Comparison of ENCODE assay signal across 27 cellular contexts in the genomic region with DNA sequence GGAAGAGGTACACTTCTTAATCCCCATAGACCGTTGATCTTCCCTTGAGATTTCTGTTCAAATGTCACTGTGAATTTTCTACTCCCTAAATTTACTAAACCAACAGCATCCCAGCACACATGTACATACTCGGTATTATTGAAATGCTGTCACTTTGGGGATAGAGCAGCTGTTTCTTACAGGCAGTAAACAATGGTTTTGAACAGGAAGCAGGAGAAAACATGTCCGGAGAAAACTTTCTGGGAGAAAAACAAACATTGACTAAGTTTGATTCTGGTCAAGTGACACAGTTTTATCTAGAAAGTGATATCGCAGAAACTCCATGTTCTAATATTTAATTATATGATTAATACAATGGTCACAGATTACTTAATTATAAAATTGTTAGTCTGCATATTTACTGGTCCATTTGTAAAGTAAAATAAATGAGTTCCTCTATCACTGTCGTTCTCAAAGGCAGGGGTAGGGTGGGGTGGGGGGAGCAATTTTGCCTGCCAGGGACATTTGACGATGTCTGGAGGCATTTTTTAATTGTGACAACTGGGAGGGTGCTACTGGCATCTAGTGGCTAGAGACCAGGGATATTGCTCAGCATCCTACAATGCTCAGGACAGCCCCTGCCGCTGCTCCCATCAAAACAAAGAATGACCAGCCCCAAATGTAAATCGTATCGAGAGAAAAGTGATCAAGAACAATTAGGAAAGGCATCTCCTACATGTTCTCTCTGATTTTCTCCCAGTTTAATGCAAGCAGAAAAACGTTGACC. TPM values are rescaled to one million over a fixed set of nuclear protein-coding genes. Genes with fewer than 3 reads are reported as not detected.
DNase-seq lines count a peak whose midpoint lies in the region; ATAC-seq and TF ChIP-seq lines count a peak whose summit lies in the region.
"Had no signal": no experiment of that assay in that cellular context is flagged by ENCODE, and none has a peak within 500 bp of the region (broad histone marks: within the 10 kb centered on the region; RNA-seq: fewer than 3 reads in every experiment).

No MANE protein-coding gene starts in this region.

- no peaks in the 10 kb centered on the region for H3K36me3 ChIP-seq in mucosa of descending colon (ENCODE audit: low read depth)
- H3K36me3 ChIP-seq: HAP-1, SJCRH30, spleen, thyroid gland had no signal

- intact Hi-C loops in mucosa of descending colon (cut with DNase I, micrococcal nuclease) = no loop called here

- H3K4me3 ChIP-seq in choroid plexus epithelial cell (ENCODE audit: low read depth, low read length) (no peak overlapping the region), mucosa of descending colon (no peak overlapping the region)
- H3K4me3 ChIP-seq: coronary artery, HAP-1, SJCRH30, spleen, thyroid gland had no signal

- peak; percentile 15 for DNase-seq in EH (ENCODE audit: low read depth)
- DNase-seq in M059J (ENCODE audit: low read depth) = peak; percentile 37
- no peak for DNase-seq in choroid plexus epithelial cell (ENCODE audit: low read depth)
- DNase-seq in mucosa of descending colon = no peak
- DNase-seq in NCI-H1105 treated with DMSO at 0.1 percent for 48 hours (lab: John Stamatoyannopoulos, UW) = no peak
- no peak for DNase-seq in NCI-H526 treated with DMSO at 0.1 percent for 48 hours (lab: John Stamatoyannopoulos, UW)
- DNase-seq in stimulated activated CD4-positive, alpha-beta T cell treated with anti-CD3 and anti-CD28 coated beads, Interleukin-2, amount 100 ng/mL, for 24 hours = no peak
- DNase-seq: activated CD4-positive, alpha-beta memory T cell treated with anti-CD3 and anti-CD28 coated beads for 36 hours; activated effector memory CD4-positive, alpha-beta T cell treated with Interleukin-2 at 50 U/mL for 16 hours; CD4-positive, alpha-beta T cell; DMS 273 treated with DMSO at 0.1 percent for 48 hours; NCI-H1048; NCI-H2029; NCI-H226; SJCRH30; spleen; stimulated activated CD4-positive, alpha-beta T cell treated with anti-CD3 and anti-CD28 coated beads, Interleukin-4, amount 100 ng/mL, for 24 hours; stimulated activated naive CD8-positive, alpha-beta T cell treated with anti-CD3 and anti-CD28 coated beads, Interleukin-15, Interleukin-2, amounts not matched to agents 100 U/mL and 50 U/mL, for 24 hours; T-helper 17 cell; thyroid gland had no signal

- no peaks in the 10 kb centered on the region for H3K9me3 ChIP-seq in mucosa of descending colon
- H3K9me3 ChIP-seq: HAP-1, SJCRH30, spleen, thyroid gland had no signal

- TF ChIP-seq CTCF in choroid plexus epithelial cell (conservative IDR thresholded peaks at IDR 0.05; ENCODE audit: low read depth, low read length) = peak; percentile 21
- no peak for TF ChIP-seq CTCF in mucosa of descending colon (IDR thresholded peaks at IDR 0.05)

- ATAC-seq in mucosa of descending colon (peak; percentile 41), HG02840 (IDR thresholded peaks at IDR 0.05; ENCODE audit: low FRiP score, unreplicated experiment) (no peak)
- ATAC-seq: stimulated activated naive CD8-positive, alpha-beta T cell treated with anti-CD3 and anti-CD28 coated beads, Interleukin-15, Interleukin-2, amounts not matched to agents 100 U/mL and 50 U/mL, for 24 hours; T-helper 17 cell had no signal

- no peaks in the 10 kb centered on the region for H3K4me1 ChIP-seq in mucosa of descending colon (ENCODE audit: low read depth)
- H3K4me1 ChIP-seq: HAP-1, SJCRH30, spleen, thyroid gland had no signal

RNA-seq across cellular contexts. Expression of a gene that starts 12.2 kb away (rescaled TPM):
- total RNA-seq in M059J (2014; rRNA removed; shearing (Covaris generic)) = not detected in 2 replicates
- not detected for total RNA-seq in mucosa of descending colon
- total RNA-seq: activated CD4-positive, alpha-beta memory T cell treated with anti-CD3 and anti-CD28 coated beads for 36 hours; CD4-positive, alpha-beta T cell; fibroblast of lung; G401; HT-29; mucosa of gallbladder; SJCRH30; spleen; T-helper 17 cell had no signal

Comparison
In these comparisons a context has a peak if more than half of its experiments do, and no peak if none do; other contexts are left out.
1. DNase-seq: peak in EH (single experiment) and M059J (single experiment); none in choroid plexus epithelial cell (single experiment), mucosa of descending colon (0 of 3), NCI-H1105 treated with DMSO at 0.1 percent for 48 hours (single experiment), NCI-H526 treated with DMSO at 0.1 percent for 48 hours (single experiment) and stimulated activated CD4-positive, alpha-beta T cell treated with anti-CD3 and anti-CD28 coated beads, Interleukin-2, amount 100 ng/mL, for 24 hours (0 of 2).